ENCODE assay signal across 16 cellular contexts in genomic region chr3:139439278-139439677, GRCh38. TPM values are rescaled to one million over a fixed set of nuclear protein-coding genes. Genes with fewer than 3 reads are reported as not detected.
A peak's percentile ranks its signal among the peaks of the same experiment; 100 is the strongest.
DNase-seq lines count a peak whose midpoint lies in the region; ATAC-seq and TF ChIP-seq lines count a peak whose summit lies in the region.
"Had no signal": no experiment of that assay in that cellular context is flagged by ENCODE, and none has a peak within 500 bp of the region (broad histone marks: within the 10 kb centered on the region; RNA-seq: fewer than 3 reads in every experiment).

No MANE protein-coding gene starts in this region.

- H2BK12ac ChIP-seq in trophoblast cell (ENCODE audit: low read length), result no peak overlapping the region

- no peak overlapping the region for H3K23ac ChIP-seq in trophoblast cell (ENCODE audit: low read length)

- no peak overlapping the region for H3K27ac Mint-ChIP-seq in endodermal cell
- no peak overlapping the region for H3K27ac Mint-ChIP-seq in activated CD4-positive, alpha-beta T cell treated with anti-CD3 and anti-CD28 coated beads, Interleukin-2, amount 10 ng/mL, durations not matched to agents 24 days and 14 days
- H3K27ac Mint-ChIP-seq: CD4-positive, CD25-positive, alpha-beta regulatory T cell had no signal

- no peaks in the 10 kb centered on the region for H3K27me3 Mint-ChIP-seq in endodermal cell (ENCODE audit: insufficient read depth)
- H3K27me3 Mint-ChIP-seq in activated CD4-positive, alpha-beta T cell treated with anti-CD3 and anti-CD28 coated beads, Interleukin-2, amount 10 ng/mL, durations not matched to agents 24 days and 14 days, result peaks cover 2% of the 10 kb centered on the region

- H3K27me3 ChIP-seq in endodermal cell (ENCODE audit: control insufficient read depth, insufficient read depth, low read length, poor library complexity, severe bottlenecking), result no peaks in the 10 kb centered on the region
- H3K27me3 ChIP-seq in trophoblast cell (ENCODE audit: insufficient read depth, low read length), result no peaks in the 10 kb centered on the region
- H3K27me3 ChIP-seq in upper lobe of right lung, result no peaks in the 10 kb centered on the region
- no peaks in the 10 kb centered on the region for H3K27me3 ChIP-seq in effector memory CD4-positive, alpha-beta T cell (replicated peaks; ENCODE audit: control insufficient read depth, insufficient read depth, low read length, poor library complexity, severe bottlenecking)
- H3K27me3 ChIP-seq in right atrium auricular region, result no peaks in the 10 kb centered on the region
- H3K27me3 ChIP-seq: BLaER1 had no signal

- no peaks in the 10 kb centered on the region for H3K9me3 ChIP-seq in endodermal cell (ENCODE audit: control insufficient read depth, low read length)
- H3K9me3 ChIP-seq in trophoblast cell (ENCODE audit: insufficient read depth, low read depth, low read length), result peaks cover 2% of the 10 kb centered on the region
- no peaks in the 10 kb centered on the region for H3K9me3 ChIP-seq in upper lobe of right lung
- H3K9me3 ChIP-seq in effector memory CD4-positive, alpha-beta T cell (ENCODE audit: control insufficient read depth, low read length), result no peaks in the 10 kb centered on the region
- no peaks in the 10 kb centered on the region for H3K9me3 ChIP-seq in right atrium auricular region
- H3K9me3 ChIP-seq: BLaER1 had no signal

- H3K4me3 ChIP-seq in endodermal cell (ENCODE audit: low read length) (no peak overlapping the region), trophoblast cell (ENCODE audit: low read depth, low read length) (no peak overlapping the region), upper lobe of right lung (no peak overlapping the region), right atrium auricular region (no peak overlapping the region)
- H3K4me3 ChIP-seq in effector memory CD4-positive, alpha-beta T cell (ENCODE audit: insufficient read depth, low read depth, low read length, poor library complexity, severe bottlenecking), result no peak overlapping the region
- H3K4me3 ChIP-seq: BLaER1 had no signal

- H3K18ac ChIP-seq in trophoblast cell (ENCODE audit: low read length), result no peak overlapping the region

- no peak overlapping the region for H4K91ac ChIP-seq in trophoblast cell (ENCODE audit: low read depth, low read length)

- no peaks in the 10 kb centered on the region for H3K79me2 ChIP-seq in trophoblast cell (ENCODE audit: control insufficient read depth, insufficient read depth, low read length, poor library complexity)

- H2AK5ac ChIP-seq in trophoblast cell (ENCODE audit: low read length), result no peak overlapping the region

- peaks cover 5% of the 10 kb centered on the region for H3K4me1 Mint-ChIP-seq in endodermal cell
- H3K4me1 Mint-ChIP-seq in activated CD4-positive, alpha-beta T cell treated with anti-CD3 and anti-CD28 coated beads, Interleukin-2, amount 10 ng/mL, durations not matched to agents 24 days and 14 days, result no peaks in the 10 kb centered on the region
- H3K4me1 Mint-ChIP-seq: CD4-positive, CD25-positive, alpha-beta regulatory T cell had no signal

- H3K4me3 Mint-ChIP-seq in endodermal cell, result no peak overlapping the region
- H3K4me3 Mint-ChIP-seq in activated CD4-positive, alpha-beta T cell treated with anti-CD3 and anti-CD28 coated beads, Interleukin-2, amount 10 ng/mL, durations not matched to agents 24 days and 14 days, result no peak overlapping the region
- H3K4me3 Mint-ChIP-seq: CD4-positive, CD25-positive, alpha-beta regulatory T cell had no signal

- no peak overlapping the region for H2BK120ac ChIP-seq in trophoblast cell (ENCODE audit: insufficient read depth, low read length, poor library complexity)

- H4K8ac ChIP-seq in trophoblast cell (ENCODE audit: low read depth, low read length), result no peak overlapping the region

- H2BK5ac ChIP-seq in trophoblast cell (ENCODE audit: low read depth, low read length, poor library complexity), result no peak overlapping the region

- no peaks in the 10 kb centered on the region for H3K36me3 Mint-ChIP-seq in endodermal cell (ENCODE audit: low read depth)
- no peaks in the 10 kb centered on the region for H3K36me3 Mint-ChIP-seq in activated CD4-positive, alpha-beta T cell treated with anti-CD3 and anti-CD28 coated beads, Interleukin-2, amount 10 ng/mL, durations not matched to agents 24 days and 14 days (ENCODE audit: low read depth)
- H3K36me3 Mint-ChIP-seq: CD4-positive, CD25-positive, alpha-beta regulatory T cell had no signal

- H3K79me1 ChIP-seq in trophoblast cell (ENCODE audit: low read length), result no peaks in the 10 kb centered on the region

- WGBS in endodermal cell (ENCODE audit: insufficient coverage in 1 of 2, insufficient read length in 1 of 2), 2 experiments, result 100% methylated on average over 1 of the region's 1 CpG; no CpG with 5 or more reads in 1 of the 2 experiments
- no CpG with 5 or more reads among the region's 1 CpG for WGBS in trophoblast cell (ENCODE audit: extremely low coverage, insufficient coverage, insufficient read length)

- no peak overlapping the region for H3K4me2 ChIP-seq in trophoblast cell (ENCODE audit: low read length)
- H3K4me2 ChIP-seq: BLaER1 had no signal

- H3K4me1 ChIP-seq in endodermal cell (ENCODE audit: control insufficient read depth, insufficient read depth, low read length) (peaks cover 18% of the 10 kb centered on the region), trophoblast cell (ENCODE audit: control insufficient read depth in 1 of 2, insufficient read depth in 2 of 2, low read length in 2 of 2) (peaks cover 5 to 12% of the 10 kb centered on the region in 2 experiments), upper lobe of right lung (peaks cover 5% of the 10 kb centered on the region), right atrium auricular region (peaks cover 0 to 6% of the 10 kb centered on the region in 2 donors)
- no peaks in the 10 kb centered on the region for H3K4me1 ChIP-seq in effector memory CD4-positive, alpha-beta T cell (ENCODE audit: control insufficient read depth, insufficient read depth, low read length, poor library complexity, severe bottlenecking)
- H3K4me1 ChIP-seq: BLaER1 had no signal

- no peak overlapping the region for H4K12ac ChIP-seq in trophoblast cell (ENCODE audit: low read depth, low read length)

- H3K14ac ChIP-seq in trophoblast cell (ENCODE audit: low read length), result no peak overlapping the region

- peak; percentile 57 for ATAC-seq in upper lobe of right lung
- ATAC-seq: HCT116 had no signal

- DNase-seq in DMS 273 (lab: John Stamatoyannopoulos, UW; ENCODE audit: unreplicated experiment), result peak; percentile 18
- no peak for DNase-seq in DMS 273 treated with DMSO at 0.1 percent for 48 hours (lab: John Stamatoyannopoulos, UW)
- DNase-seq in endodermal cell, result no peak
- DNase-seq in trophoblast cell, result peak; percentile 93 to 94
- no peak for DNase-seq in upper lobe of right lung
- no peak for DNase-seq in activated CD4-positive, alpha-beta T cell treated with anti-CD3 and anti-CD28 coated beads, Interleukin-2, amount 10 ng/mL, durations not matched to agents 24 days and 14 days
- no peak for DNase-seq in effector memory CD4-positive, alpha-beta T cell
- DNase-seq in right atrium auricular region (ENCODE audit: low spot score), result no peak
- DNase-seq: CD4-positive, CD25-positive, alpha-beta regulatory T cell; DND-41; GF-D8 had no signal

- H3K36me3 ChIP-seq in endodermal cell (ENCODE audit: control insufficient read depth, insufficient read depth, low read length), result no peaks in the 10 kb centered on the region
- H3K36me3 ChIP-seq in trophoblast cell (ENCODE audit: control insufficient read depth in 1 of 2, insufficient read depth in 2 of 2, low read length in 2 of 2), result no peaks in the 10 kb centered on the region
- H3K36me3 ChIP-seq in upper lobe of right lung, result no peaks in the 10 kb centered on the region
- no peaks in the 10 kb centered on the region for H3K36me3 ChIP-seq in effector memory CD4-positive, alpha-beta T cell (ENCODE audit: control insufficient read depth, insufficient read depth, low read length)
- no peaks in the 10 kb centered on the region for H3K36me3 ChIP-seq in right atrium auricular region

- intact Hi-C loops in upper lobe of right lung (cut with DNase I), result no loop called here
- intact Hi-C loops in activated CD4-positive, alpha-beta T cell treated with anti-CD3 and anti-CD28 coated beads, Interleukin-2, amount 10 ng/mL, durations not matched to agents 24 days and 14 days (cut with micrococcal nuclease), result no loop called here

- H3K4ac ChIP-seq in trophoblast cell (ENCODE audit: low read depth, low read length), result no peak overlapping the region

- H3K9me3 Mint-ChIP-seq in endodermal cell, result no peaks in the 10 kb centered on the region
- H3K9me3 Mint-ChIP-seq in activated CD4-positive, alpha-beta T cell treated with anti-CD3 and anti-CD28 coated beads, Interleukin-2, amount 10 ng/mL, durations not matched to agents 24 days and 14 days, result no peaks in the 10 kb centered on the region

- peak overlapping the region; percentile 86 for H3K27ac ChIP-seq in endodermal cell (ENCODE audit: low read depth, low read length)
- H3K27ac ChIP-seq in trophoblast cell (ENCODE audit: low read depth, low read length), result no peak overlapping the region
- H3K27ac ChIP-seq in upper lobe of right lung, result no peak overlapping the region
- no peak overlapping the region for H3K27ac ChIP-seq in effector memory CD4-positive, alpha-beta T cell (ENCODE audit: insufficient read depth, low read length, poor library complexity, severe bottlenecking)
- H3K27ac ChIP-seq in right atrium auricular region, result no peak overlapping the region
- H3K27ac ChIP-seq: 22Rv1, BLaER1, HL-60 had no signal

- TF ChIP-seq CTCF in endodermal cell (conservative IDR thresholded peaks at IDR 0.05) (no peak), upper lobe of right lung (IDR thresholded peaks at IDR 0.05) (no peak), right atrium auricular region (IDR thresholded peaks at IDR 0.05) (no peak)

- no peak overlapping the region for H2AFZ ChIP-seq in trophoblast cell (ENCODE audit: insufficient read depth, low read length, poor library complexity)

- H3K9ac ChIP-seq in endodermal cell (ENCODE audit: extremely low read depth, low read length, poor library complexity, severe bottlenecking), result no peak overlapping the region
- no peak overlapping the region for H3K9ac ChIP-seq in trophoblast cell (ENCODE audit: low read length)
- H3K9ac ChIP-seq: BLaER1 had no signal

RNA-seq across cellular contexts. Expression of gene RBP2, which starts 37.0 kb away (rescaled TPM):
- not detected for total RNA-seq in endodermal cell
- polyA plus RNA-seq in endodermal cell (2013, experiment 1 of 2), result not detected
- not detected for polyA plus RNA-seq in endodermal cell (2013, experiment 2 of 2)
- 0.16 TPM in 1 of 2 replicates, not detected in the other for polyA plus RNA-seq in trophoblast cell (2013)
- 2.1 TPM for total RNA-seq in upper lobe of right lung
- not detected in 2 replicates for total RNA-seq in activated CD4-positive, alpha-beta T cell treated with anti-CD3 and anti-CD28 coated beads, Interleukin-2, amount 10 ng/mL, durations not matched to agents 24 days and 14 days
- not detected for total RNA-seq in right atrium auricular region
- total RNA-seq: A673; CD4-positive, CD25-positive, alpha-beta regulatory T cell had no signal
- polyA plus RNA-seq: CD4-positive, CD25-positive, alpha-beta regulatory T cell had no signal

RNA-seq across cellular contexts. Expression of gene COPB2, which starts 49.8 kb away (rescaled TPM):
- total RNA-seq in endodermal cell (100 to 1,000 TPM; 161 to 184 TPM), upper lobe of right lung (106 TPM), right atrium auricular region (10 to 100 TPM; 53.4 to 65.8 TPM)
- 122 TPM for polyA plus RNA-seq in endodermal cell (2013, experiment 1 of 2)
- 128 TPM for polyA plus RNA-seq in endodermal cell (2013, experiment 2 of 2)
- 139 TPM in 2 replicates for polyA plus RNA-seq in trophoblast cell (2013)
- 99.0 and 103 TPM in 2 replicates for total RNA-seq in activated CD4-positive, alpha-beta T cell treated with anti-CD3 and anti-CD28 coated beads, Interleukin-2, amount 10 ng/mL, durations not matched to agents 24 days and 14 days

Comparison
In these comparisons a context has a peak if more than half of its experiments do, and no peak if none do; other contexts are left out.
1. DNase-seq: peak in DMS 273 (single experiment) and trophoblast cell (2 of 2); none in DMS 273 treated with DMSO at 0.1 percent for 48 hours (single experiment), endodermal cell (single experiment), upper lobe of right lung (single experiment), activated CD4-positive, alpha-beta T cell treated with anti-CD3 and anti-CD28 coated beads, Interleukin-2, amount 10 ng/mL, durations not matched to agents 24 days and 14 days (single experiment), effector memory CD4-positive, alpha-beta T cell (0 of 3) and right atrium auricular region (single experiment).